In the genomic region with DNA sequence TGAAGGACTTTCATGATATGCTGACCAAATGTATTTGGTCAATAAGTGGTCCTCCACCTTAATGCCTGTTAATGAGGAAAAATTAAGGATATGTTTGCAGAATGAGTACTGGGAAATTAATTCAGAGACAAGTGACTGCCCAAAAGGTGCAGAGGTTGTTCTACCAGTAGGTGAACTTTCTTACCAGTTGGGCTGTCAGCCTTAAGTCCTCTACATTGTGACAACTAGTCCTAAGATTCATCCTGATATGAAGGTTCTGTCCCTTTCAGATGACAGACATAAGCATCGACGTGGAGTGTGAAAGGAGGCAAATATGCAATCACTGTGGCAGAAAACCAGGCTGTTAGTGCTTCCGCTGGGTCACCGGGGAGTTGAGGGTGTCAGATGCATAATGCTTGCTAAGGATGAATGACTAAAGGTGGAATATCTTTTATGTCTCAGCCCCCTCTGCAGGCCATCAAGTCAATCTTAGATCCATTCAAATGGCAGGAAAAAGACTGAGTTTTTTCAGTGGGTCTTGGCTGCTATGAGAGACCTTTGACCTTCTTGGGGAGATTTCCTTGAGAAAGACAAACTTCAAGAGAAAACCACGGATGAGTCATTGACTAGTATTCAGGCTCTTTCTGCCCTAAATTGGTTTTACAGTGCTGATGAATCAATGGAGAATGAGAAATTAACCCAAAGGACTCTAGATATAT, we compare ENCODE assay signal across 9 cellular contexts.
A peak's percentile ranks its signal among the peaks of the same experiment; 100 is the strongest.
DNase-seq lines count a peak whose midpoint lies in the region; ATAC-seq, FAIRE-seq and TF ChIP-seq lines count a peak whose summit lies in the region.
"Had no signal": no experiment of that assay in that cellular context is flagged by ENCODE, and none has a peak within 500 bp of the region (broad histone marks: within the 10 kb centered on the region; RNA-seq: fewer than 3 reads in every experiment).

No MANE protein-coding gene starts in this region.

- peak; percentile 64 for TF ChIP-seq CTCF in H9 (conservative IDR thresholded peaks at IDR 0.05)
- peak; percentile 10 for TF ChIP-seq CTCF in NB4 (IDR thresholded peaks at IDR 0.05; ENCODE audit: low read depth, low read length)
- peak in 1 of 3 experiments; percentile 46; a peak in 2 of 6 replicates for TF ChIP-seq CTCF in K562 (IDR thresholded peaks at IDR 0.05 in 2 of 3, conservative IDR thresholded peaks at IDR 0.05 in 1 of 3; ENCODE audit: insufficient read depth in 2 of 3, low read depth in 1 of 3, low read length in 3 of 3)

- no peak overlapping the region for H4K8ac ChIP-seq in H9 (replicated peaks; ENCODE audit: insufficient read length, low read depth, low read length)

- H3K27me3 Mint-ChIP-seq in H9 (ENCODE audit: low read depth), result no peaks in the 10 kb centered on the region

- POLR2A ChIA-PET in K562 (lab: Yijun Ruan, JAX), result no interaction called here

- H3K36me3 Mint-ChIP-seq in H9 (ENCODE audit: insufficient read depth in 1 of 3, low read depth in 3 of 3), result no peaks in the 10 kb centered on the region
- H3K36me3 Mint-ChIP-seq: CD4-positive, CD25-positive, alpha-beta regulatory T cell had no signal

- H3K56ac ChIP-seq in H9 (ENCODE audit: insufficient read length, low read depth, low read length), result no peak overlapping the region

- in situ Hi-C loops in K562 (cut with MboI), result loop anchor here (25.0 kb wide), 1 partner anchor 473 kb away; the partner anchor contains the start of genes DOP1A and UBE3D

- no peaks in the 10 kb centered on the region for H3K79me1 ChIP-seq in H9 (ENCODE audit: insufficient read depth, low read depth, low read length, poor library complexity, severe bottlenecking)

- H3K9ac ChIP-seq in H9 (ENCODE audit: extremely low read depth, insufficient read length, low read length), result no peak overlapping the region
- no peak overlapping the region for H3K9ac ChIP-seq in K562 (ENCODE audit: insufficient read depth in 1 of 2, low read depth in 2 of 2, low read length in 2 of 2)

- H3K79me2 ChIP-seq in H9 (ENCODE audit: insufficient read depth, low read length) (no peaks in the 10 kb centered on the region), K562 (ENCODE audit: control insufficient read depth, insufficient read depth, low read length) (no peaks in the 10 kb centered on the region)

- H3K27me3 ChIP-seq in H9 (ENCODE audit: insufficient read depth, low read length), result no peaks in the 10 kb centered on the region
- no peaks in the 10 kb centered on the region for H3K27me3 ChIP-seq in K562 (ENCODE audit: control insufficient read depth in 2 of 2, insufficient read depth in 2 of 2, low read length in 2 of 2)
- no peaks in the 10 kb centered on the region for H3K27me3 ChIP-seq in small intestine (ENCODE audit: control insufficient read depth in 2 of 2, insufficient read depth in 2 of 2, low read length in 2 of 2)

- H2BK5ac ChIP-seq in H9 (ENCODE audit: insufficient read length, low read length), result no peak overlapping the region

- H3K4me2 ChIP-seq in H9 (ENCODE audit: insufficient read depth, insufficient read length, low read length), result no peak overlapping the region
- H3K4me2 ChIP-seq in K562 (ENCODE audit: insufficient read depth, low read length), result no peak overlapping the region

- intact Hi-C loops in K562 (cut with micrococcal nuclease), result loop anchor here (5.0 kb wide), 1 partner anchor 317 kb away; no protein-coding TSS in a partner anchor

- H3K14ac ChIP-seq in H9 (ENCODE audit: insufficient read depth, low read length), result no peak overlapping the region

- CTCF ChIA-PET in K562 (lab: Yijun Ruan, JAX; ENCODE audit: low intra/inter-chr PET ratio), result interaction anchor here (0.6 to 1.5 kb wide), 2 partner anchors 338 to 970 kb away, joined by 3 to 7 read pairs; no protein-coding TSS in a partner anchor

- DNase-seq in NCI-H2081 (lab: John Stamatoyannopoulos, UW) (peak; percentile 16 to 61), NCI-H2081 treated with DMSO at 0.1 percent for 48 hours (lab: John Stamatoyannopoulos, UW) (no peak), H9 (peak; percentile 58), NB4 (ENCODE audit: low read depth) (peak; percentile 56), K562 (ENCODE audit: extremely low read depth in 1 of 4, low spot score in 3 of 4) (peak in 2 of 4 experiments; percentile 8 to 10), renal cortical epithelial cell (ENCODE audit: low read depth) (peak; percentile 98), small intestine (no peak), middle frontal gyrus (ENCODE audit: extremely low spot score, low spot score) (no peak)

- TF ChIP-seq POLR2A in NB4 (IDR thresholded peaks at IDR 0.05; ENCODE audit: extremely low read depth, insufficient read length), result no peak
- TF ChIP-seq POLR2A in K562 (conservative IDR thresholded peaks at IDR 0.05), result no peak

- H4K91ac ChIP-seq in H9 (ENCODE audit: insufficient read length, low read depth, low read length), result no peak overlapping the region

- H3K9me1 ChIP-seq in K562 (ENCODE audit: control insufficient read depth, insufficient read depth, low read length), result no peaks in the 10 kb centered on the region

- no peak overlapping the region for H4K5ac ChIP-seq in H9 (ENCODE audit: insufficient read length, low read depth, low read length)

- no TSS peak for BruUV-seq in K562 (replicated peaks; lab: Mats Ljungman, UMichigan)

- H3K9me3 Mint-ChIP-seq in H9, result no peaks in the 10 kb centered on the region

- no peak overlapping the region for H2BK120ac ChIP-seq in H9 (ENCODE audit: low read depth, low read length, poor library complexity, severe bottlenecking)

- H3K23ac ChIP-seq in H9 (ENCODE audit: insufficient read length, low read depth, low read length), result no peak overlapping the region

- H3K23me2 ChIP-seq in H9 (ENCODE audit: insufficient read length, low read depth, low read length, poor library complexity, severe bottlenecking), result no peaks in the 10 kb centered on the region

- H3K36me3 ChIP-seq in K562 (ENCODE audit: control insufficient read depth, insufficient read depth, low read length) (no peaks in the 10 kb centered on the region), small intestine (ENCODE audit: control insufficient read depth in 2 of 2, insufficient read depth in 2 of 2, low read length in 2 of 2) (no peaks in the 10 kb centered on the region)

- no peak overlapping the region for H2AK5ac ChIP-seq in H9 (ENCODE audit: insufficient read length, low read length)

- ATAC-seq in K562, result peak; percentile 66

- H2AFZ ChIP-seq in H9 (ENCODE audit: low read length) (no peak overlapping the region), K562 (ENCODE audit: low read depth, low read length) (no peak overlapping the region)

- no peak overlapping the region for H3K4ac ChIP-seq in H9 (ENCODE audit: low read depth, low read length)

- H3K4me1 Mint-ChIP-seq in H9, result peaks cover 13 to 14% of the 10 kb centered on the region in 2 experiments
- H3K4me1 Mint-ChIP-seq: CD4-positive, CD25-positive, alpha-beta regulatory T cell had no signal

- H3K27ac ChIP-seq in H9 (ENCODE audit: insufficient read length, low read depth, low read length) (no peak overlapping the region), K562 (ENCODE audit: extremely low read depth, low read depth, low read length) (no peak overlapping the region), small intestine (ENCODE audit: low read depth in 1 of 2, low read length in 1 of 2) (no peak overlapping the region)

- no peak overlapping the region for H3K4me3 ChIP-seq in NB4 (ENCODE audit: low read depth, low read length)
- no peak overlapping the region for H3K4me3 ChIP-seq in K562
- no peak overlapping the region for H3K4me3 ChIP-seq in small intestine (ENCODE audit: low read depth in 1 of 2, low read length in 2 of 2)

- peak overlapping the region in 1 of 3 experiments; percentile 7; a peak in 1 of 7 replicates for H3K27ac Mint-ChIP-seq in H9
- H3K27ac Mint-ChIP-seq: CD4-positive, CD25-positive, alpha-beta regulatory T cell had no signal

- no peaks in the 10 kb centered on the region for H3K4me1 ChIP-seq in H9 (ENCODE audit: insufficient read depth, low read length)
- H3K4me1 ChIP-seq in K562 (replicated peaks in 1 of 2; ENCODE audit: control insufficient read depth in 2 of 2, insufficient read depth in 2 of 2, low read length in 2 of 2), result no peaks in the 10 kb centered on the region
- H3K4me1 ChIP-seq in small intestine (ENCODE audit: control insufficient read depth in 2 of 2, insufficient read depth in 1 of 2, low read depth in 1 of 2, low read length in 1 of 2), result no peaks in the 10 kb centered on the region

- WGBS in H9 (ENCODE audit: extremely low coverage, insufficient read length, low lambda C conversion rate), result no CpG with 5 or more reads among the region's 5 CpGs
- WGBS in K562 (ENCODE audit: insufficient coverage, low coverage, missing lambda C conversion rate), result 0% methylated on average over 5 of the region's 5 CpGs
- 40 to 53% (median 47%) methylated on average over 5 of the region's 5 CpGs for WGBS in small intestine, 3 donors

- H2BK20ac ChIP-seq in H9 (ENCODE audit: low read depth, low read length, poor library complexity, severe bottlenecking), result no peak overlapping the region

- H2BK12ac ChIP-seq in H9 (ENCODE audit: insufficient read length, low read depth, low read length), result no peak overlapping the region

- TF ChIP-seq RAD21 in K562 (CRISPR knock-in tag; conservative IDR thresholded peaks at IDR 0.05 in 1 of 2, IDR thresholded peaks at IDR 0.05 in 1 of 2), result peak; percentile 61 to 77

- no peak overlapping the region for H3K4me3 Mint-ChIP-seq in H9
- H3K4me3 Mint-ChIP-seq: CD4-positive, CD25-positive, alpha-beta regulatory T cell had no signal

- no peak overlapping the region for H3T11ph ChIP-seq in H9 (ENCODE audit: low read length)

- H2BK15ac ChIP-seq in H9 (ENCODE audit: low read depth, low read length), result no peak overlapping the region

- H4K20me1 ChIP-seq in H9 (ENCODE audit: control insufficient read depth, insufficient read depth, insufficient read length) (no peaks in the 10 kb centered on the region), K562 (replicated peaks; ENCODE audit: control insufficient read depth, insufficient read depth, low read length) (no peaks in the 10 kb centered on the region)

- H3K9me3 ChIP-seq in H9 (ENCODE audit: control insufficient read depth, low read depth, low read length) (no peaks in the 10 kb centered on the region), K562 (replicated peaks; ENCODE audit: control insufficient read depth, insufficient read depth, low read depth, low read length) (no peaks in the 10 kb centered on the region), small intestine (ENCODE audit: control insufficient read depth, low read depth) (no peaks in the 10 kb centered on the region)

- no peak for TF ChIP-seq EP300 in K562 (IDR thresholded peaks at IDR 0.05; ENCODE audit: low read length)

- no peak overlapping the region for H3K18ac ChIP-seq in H9 (ENCODE audit: insufficient read length, low read depth, low read length)

- FAIRE-seq in K562 (lab: Jason Lieb, UNC) (peak; percentile 71), small intestine (lab: Jason Lieb, UNC) (no peak)

TF ChIP-seq in K562, 482 proteins besides CTCF, POLR2A, EP300 and RAD21 (continues in another document):
- TF ChIP-seq JUNB (CRISPR knock-in tag; conservative IDR thresholded peaks at IDR 0.05) (no peak), NR2C2 (CRISPR knock-in tag; IDR thresholded peaks at IDR 0.05) (no peak), NR2C2 (tag; IDR thresholded peaks at IDR 0.05) (peak; percentile 76), ETV1 (tag; conservative IDR thresholded peaks at IDR 0.05; ENCODE audit: low read depth) (0 out of 2 replicates have a peak, but pooled peaks have one; percentile 19)

Comparison
In these comparisons a context has a peak if more than half of its experiments do, and no peak if none do; other contexts are left out.
1. DNase-seq: peak in NCI-H2081 (2 of 2), H9 (single experiment), NB4 (single experiment) and renal cortical epithelial cell (single experiment); none in NCI-H2081 treated with DMSO at 0.1 percent for 48 hours (single experiment), small intestine (single experiment) and middle frontal gyrus (single experiment).